11 cellular contexts compared by ENCODE assay signal in genomic region chr12:43285248-43285647, GRCh38.
DNase-seq lines count a peak whose midpoint lies in the region; ATAC-seq, FAIRE-seq and TF ChIP-seq lines count a peak whose summit lies in the region.
"Had no signal": no experiment of that assay in that cellular context is flagged by ENCODE, and none has a peak within 500 bp of the region (broad histone marks: within the 10 kb centered on the region; RNA-seq: fewer than 3 reads in every experiment).

No MANE protein-coding gene starts in this region.

- no peak overlapping the region for H3K4me2 ChIP-seq in H9 (ENCODE audit: insufficient read depth, insufficient read length, low read length)

- no peak overlapping the region for H3K18ac ChIP-seq in H9 (ENCODE audit: insufficient read length, low read depth, low read length)

- no peaks in the 10 kb centered on the region for H3K27me3 Mint-ChIP-seq in natural killer cell treated with Interleukin-12 subunit alpha and Interleukin-12 subunit beta and Interleukin-15 and Interleukin-18, amount 100 ng/mL, for 72 hours
- H3K27me3 Mint-ChIP-seq in H9 (ENCODE audit: low read depth) = no peaks in the 10 kb centered on the region

- no peak overlapping the region for H3K4ac ChIP-seq in H9 (ENCODE audit: low read depth, low read length)

- no peaks in the 10 kb centered on the region for H3K4me1 Mint-ChIP-seq in natural killer cell treated with Interleukin-12 subunit alpha and Interleukin-12 subunit beta and Interleukin-15 and Interleukin-18, amount 100 ng/mL, for 72 hours (ENCODE audit: low read depth in 2 of 2)
- H3K4me1 Mint-ChIP-seq in H9 = peaks cover 5 to 14% of the 10 kb centered on the region in 2 experiments
- H3K4me1 Mint-ChIP-seq: stimulated activated effector memory CD8-positive, alpha-beta T cell treated with anti-CD3 and anti-CD28 coated beads, Interleukin-12 subunit alpha, Interleukin-12 subunit beta, amount 100 ng/mL, for 72 hours had no signal

- peak; percentile 82 for DNase-seq in HS-5 (ENCODE audit: low read depth)
- peak; percentile 31 for DNase-seq in dermis blood vessel endothelial cell
- DNase-seq in pancreas = no peak
- DNase-seq in natural killer cell treated with Interleukin-12 subunit alpha and Interleukin-12 subunit beta and Interleukin-15 and Interleukin-18, amount 100 ng/mL, for 72 hours (ENCODE audit: low spot score) = no peak
- DNase-seq in stomach = no peak
- DNase-seq in H9 = no peak
- DNase-seq: NCI-H2171 treated with DMSO at 0.1 percent for 48 hours had no signal

- H4K91ac ChIP-seq in H9 (ENCODE audit: insufficient read length, low read depth, low read length) = no peak overlapping the region

- ATAC-seq in GM18511 (IDR thresholded peaks at IDR 0.05; ENCODE audit: unreplicated experiment) = peak; percentile 66
- peak in 3 of 4 donors; percentile 18 to 68 (median 32) for ATAC-seq in pancreas
- ATAC-seq in HG03520 (IDR thresholded peaks at IDR 0.05; ENCODE audit: unreplicated experiment) = no peak
- no peak for ATAC-seq in natural killer cell treated with Interleukin-12 subunit alpha and Interleukin-12 subunit beta and Interleukin-15 and Interleukin-18, amount 100 ng/mL, for 72 hours
- ATAC-seq: stimulated activated effector memory CD8-positive, alpha-beta T cell treated with anti-CD3 and anti-CD28 coated beads, Interleukin-12 subunit alpha, Interleukin-12 subunit beta, amount 100 ng/mL, for 72 hours had no signal

- H3K23ac ChIP-seq in H9 (ENCODE audit: insufficient read length, low read depth, low read length) = no peak overlapping the region

- H2AFZ ChIP-seq in H9 (ENCODE audit: low read length) = no peak overlapping the region

- H4K5ac ChIP-seq in H9 (ENCODE audit: insufficient read length, low read depth, low read length) = no peak overlapping the region

- H2BK15ac ChIP-seq in H9 (ENCODE audit: low read depth, low read length) = no peak overlapping the region

- TF ChIP-seq CTCF in pancreas (IDR thresholded peaks at IDR 0.05) (no peak), stomach (IDR thresholded peaks at IDR 0.05) (no peak), H9 (conservative IDR thresholded peaks at IDR 0.05) (no peak)

- intact Hi-C loops in pancreas (cut with DNase I) (no loop called here), stomach (cut with DNase I; ENCODE audit: low total_unique reads) (no loop called here)

- no peak for TF ChIP-seq POLR2A in stomach (IDR thresholded peaks at IDR 0.05)

- H2BK5ac ChIP-seq in H9 (ENCODE audit: insufficient read length, low read length) = no peak overlapping the region

- no peak overlapping the region for H3K27ac ChIP-seq in pancreas
- H3K27ac ChIP-seq in stomach = no peak overlapping the region
- H3K27ac ChIP-seq in H9 (ENCODE audit: insufficient read length, low read depth, low read length) = no peak overlapping the region

- H3K4me3 Mint-ChIP-seq in natural killer cell treated with Interleukin-12 subunit alpha and Interleukin-12 subunit beta and Interleukin-15 and Interleukin-18, amount 100 ng/mL, for 72 hours = no peak overlapping the region
- no peak overlapping the region for H3K4me3 Mint-ChIP-seq in H9
- H3K4me3 Mint-ChIP-seq: stimulated activated effector memory CD8-positive, alpha-beta T cell treated with anti-CD3 and anti-CD28 coated beads, Interleukin-12 subunit alpha, Interleukin-12 subunit beta, amount 100 ng/mL, for 72 hours had no signal

- no peak overlapping the region for H3T11ph ChIP-seq in H9 (ENCODE audit: low read length)

- H3K4me3 ChIP-seq in pancreas (no peak overlapping the region), stomach (no peak overlapping the region)

- H4K20me1 ChIP-seq in H9 (ENCODE audit: control insufficient read depth, insufficient read depth, insufficient read length) = no peaks in the 10 kb centered on the region

- 63 to 67% methylated on average over 3 of the region's 3 CpGs for WGBS in pancreas, 2 donors
- WGBS in stomach, 5 donors = 76 to 80% (median 77%) methylated on average over 3 of the region's 3 CpGs
- WGBS in H9 (ENCODE audit: extremely low coverage, insufficient read length, low lambda C conversion rate) = no CpG with 5 or more reads among the region's 3 CpGs

- no peak overlapping the region for H2BK20ac ChIP-seq in H9 (ENCODE audit: low read depth, low read length, poor library complexity, severe bottlenecking)

- H2AK5ac ChIP-seq in H9 (ENCODE audit: insufficient read length, low read length) = no peak overlapping the region

- H3K4me1 ChIP-seq in pancreas (no peaks in the 10 kb centered on the region), stomach (peaks cover 0 to 23% (median 11%) of the 10 kb centered on the region in 4 donors), H9 (ENCODE audit: insufficient read depth, low read length) (no peaks in the 10 kb centered on the region; the same call in 1 of the 2 replicates)

- H3K9me3 Mint-ChIP-seq in natural killer cell treated with Interleukin-12 subunit alpha and Interleukin-12 subunit beta and Interleukin-15 and Interleukin-18, amount 100 ng/mL, for 72 hours = peaks cover 9% of the 10 kb centered on the region
- H3K9me3 Mint-ChIP-seq in H9 = no peaks in the 10 kb centered on the region
- H3K9me3 Mint-ChIP-seq: stimulated activated effector memory CD8-positive, alpha-beta T cell treated with anti-CD3 and anti-CD28 coated beads, Interleukin-12 subunit alpha, Interleukin-12 subunit beta, amount 100 ng/mL, for 72 hours had no signal

- H3K36me3 ChIP-seq in pancreas (no peaks in the 10 kb centered on the region), stomach (no peaks in the 10 kb centered on the region)

- no peaks in the 10 kb centered on the region for H3K23me2 ChIP-seq in H9 (ENCODE audit: insufficient read length, low read depth, low read length, poor library complexity, severe bottlenecking)

- no peaks in the 10 kb centered on the region for H3K79me2 ChIP-seq in H9 (ENCODE audit: insufficient read depth, low read length)

- no peaks in the 10 kb centered on the region for H3K9me3 ChIP-seq in pancreas
- H3K9me3 ChIP-seq in stomach = no peaks in the 10 kb centered on the region
- H3K9me3 ChIP-seq in H9 (ENCODE audit: control insufficient read depth, low read depth, low read length) = no peaks in the 10 kb centered on the region

- no peak overlapping the region for H4K8ac ChIP-seq in H9 (replicated peaks; ENCODE audit: insufficient read length, low read depth, low read length)

- H3K27me3 ChIP-seq in pancreas = no peaks in the 10 kb centered on the region
- no peaks in the 10 kb centered on the region for H3K27me3 ChIP-seq in stomach
- H3K27me3 ChIP-seq in H9 (ENCODE audit: insufficient read depth, low read length) = no peaks in the 10 kb centered on the region

- no peak overlapping the region for H2BK12ac ChIP-seq in H9 (ENCODE audit: insufficient read length, low read depth, low read length)

- no peak for TF ChIP-seq EP300 in stomach (IDR thresholded peaks at IDR 0.05)

- FAIRE-seq in pancreas (lab: Jason Lieb, UNC) = no peak
- FAIRE-seq: colon had no signal

- no peak overlapping the region for H3K27ac Mint-ChIP-seq in natural killer cell treated with Interleukin-12 subunit alpha and Interleukin-12 subunit beta and Interleukin-15 and Interleukin-18, amount 100 ng/mL, for 72 hours
- no peak overlapping the region for H3K27ac Mint-ChIP-seq in H9
- H3K27ac Mint-ChIP-seq: stimulated activated effector memory CD8-positive, alpha-beta T cell treated with anti-CD3 and anti-CD28 coated beads, Interleukin-12 subunit alpha, Interleukin-12 subunit beta, amount 100 ng/mL, for 72 hours had no signal

- H2BK120ac ChIP-seq in H9 (ENCODE audit: low read depth, low read length, poor library complexity, severe bottlenecking) = no peak overlapping the region

- H3K36me3 Mint-ChIP-seq in natural killer cell treated with Interleukin-12 subunit alpha and Interleukin-12 subunit beta and Interleukin-15 and Interleukin-18, amount 100 ng/mL, for 72 hours = no peaks in the 10 kb centered on the region
- H3K36me3 Mint-ChIP-seq in H9 (ENCODE audit: insufficient read depth in 1 of 3, low read depth in 3 of 3) = peaks cover 0 to 2% (median 0%) of the 10 kb centered on the region in 3 experiments; a peak in 1 of 7 replicates
- H3K36me3 Mint-ChIP-seq: stimulated activated effector memory CD8-positive, alpha-beta T cell treated with anti-CD3 and anti-CD28 coated beads, Interleukin-12 subunit alpha, Interleukin-12 subunit beta, amount 100 ng/mL, for 72 hours had no signal

- no peaks in the 10 kb centered on the region for H3K79me1 ChIP-seq in H9 (ENCODE audit: insufficient read depth, low read depth, low read length, poor library complexity, severe bottlenecking)

- no peak overlapping the region for H3K14ac ChIP-seq in H9 (ENCODE audit: insufficient read depth, low read length)

- H3K56ac ChIP-seq in H9 (ENCODE audit: insufficient read length, low read depth, low read length) = no peak overlapping the region

- H3K9ac ChIP-seq in H9 (ENCODE audit: extremely low read depth, insufficient read length, low read length) = no peak overlapping the region

Comparison
In these comparisons a context has a peak if more than half of its experiments do, and no peak if none do; other contexts are left out.
1. ATAC-seq: peak in GM18511 (single experiment) and pancreas (3 of 4); none in HG03520 (single experiment) and natural killer cell treated with Interleukin-12 subunit alpha and Interleukin-12 subunit beta and Interleukin-15 and Interleukin-18, amount 100 ng/mL, for 72 hours (0 of 2).
2. DNase-seq: peak in HS-5 (single experiment) and dermis blood vessel endothelial cell (single experiment); none in pancreas (0 of 6), natural killer cell treated with Interleukin-12 subunit alpha and Interleukin-12 subunit beta and Interleukin-15 and Interleukin-18, amount 100 ng/mL, for 72 hours (single experiment), stomach (single experiment) and H9 (single experiment).